Comparison of ENCODE assay signal across 1 cellular context in the genomic region with DNA sequence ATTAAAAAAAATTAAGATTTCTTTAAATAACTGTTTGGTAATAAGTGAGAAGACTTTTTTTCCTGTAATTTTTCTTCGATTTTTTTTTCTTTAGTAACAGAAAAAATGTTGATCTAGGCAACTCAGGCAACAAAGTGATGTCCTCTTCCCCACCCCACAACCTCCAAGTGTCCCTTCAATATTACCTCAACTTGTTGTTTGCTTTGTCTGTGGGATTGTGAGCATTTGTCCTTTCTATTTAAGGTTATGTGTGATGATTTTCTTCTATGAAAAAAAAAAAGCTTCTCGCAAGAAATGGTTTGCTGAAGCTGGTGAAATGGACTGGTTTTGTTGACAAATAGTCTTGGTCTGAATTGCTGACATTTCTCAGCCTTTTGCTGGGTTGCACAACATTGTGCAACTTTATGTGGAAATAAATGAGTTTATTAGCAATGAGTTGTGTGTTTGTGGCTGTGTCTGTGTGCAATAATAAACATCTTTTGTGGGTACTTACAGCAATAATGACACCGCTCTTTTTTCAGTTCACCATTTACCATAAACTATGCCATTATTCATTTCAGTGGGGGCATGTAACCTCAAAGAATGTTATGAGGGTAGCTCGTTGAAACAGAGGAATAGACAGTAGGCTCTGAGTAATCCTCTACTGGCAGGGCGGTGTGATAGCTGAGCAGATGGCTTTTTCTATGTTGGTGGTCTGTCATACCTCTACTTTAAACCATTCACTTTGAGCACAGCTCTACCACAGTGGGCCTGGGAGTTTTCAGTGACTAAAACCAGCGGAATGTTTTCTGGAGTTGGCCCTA.
TF ChIP-seq lines count a peak whose summit lies in the region.

No MANE protein-coding gene starts in this region.

TF ChIP-seq in SK-N-SH, 30 proteins besides CTCF, POLR2A, EP300 and RAD21 (continued from another document):
- TF ChIP-seq, protein P1, sequence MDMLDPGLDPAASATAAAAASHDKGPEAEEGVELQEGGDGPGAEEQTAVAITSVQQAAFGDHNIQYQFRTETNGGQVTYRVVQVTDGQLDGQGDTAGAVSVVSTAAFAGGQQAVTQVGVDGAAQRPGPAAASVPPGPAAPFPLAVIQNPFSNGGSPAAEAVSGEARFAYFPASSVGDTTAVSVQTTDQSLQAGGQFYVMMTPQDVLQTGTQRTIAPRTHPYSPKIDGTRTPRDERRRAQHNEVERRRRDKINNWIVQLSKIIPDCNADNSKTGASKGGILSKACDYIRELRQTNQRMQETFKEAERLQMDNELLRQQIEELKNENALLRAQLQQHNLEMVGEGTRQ (IDR thresholded peaks at IDR 0.05; ENCODE audit: borderline replicate concordance, low read depth, low read length), result no peak
- TF ChIP-seq, protein P2, sequence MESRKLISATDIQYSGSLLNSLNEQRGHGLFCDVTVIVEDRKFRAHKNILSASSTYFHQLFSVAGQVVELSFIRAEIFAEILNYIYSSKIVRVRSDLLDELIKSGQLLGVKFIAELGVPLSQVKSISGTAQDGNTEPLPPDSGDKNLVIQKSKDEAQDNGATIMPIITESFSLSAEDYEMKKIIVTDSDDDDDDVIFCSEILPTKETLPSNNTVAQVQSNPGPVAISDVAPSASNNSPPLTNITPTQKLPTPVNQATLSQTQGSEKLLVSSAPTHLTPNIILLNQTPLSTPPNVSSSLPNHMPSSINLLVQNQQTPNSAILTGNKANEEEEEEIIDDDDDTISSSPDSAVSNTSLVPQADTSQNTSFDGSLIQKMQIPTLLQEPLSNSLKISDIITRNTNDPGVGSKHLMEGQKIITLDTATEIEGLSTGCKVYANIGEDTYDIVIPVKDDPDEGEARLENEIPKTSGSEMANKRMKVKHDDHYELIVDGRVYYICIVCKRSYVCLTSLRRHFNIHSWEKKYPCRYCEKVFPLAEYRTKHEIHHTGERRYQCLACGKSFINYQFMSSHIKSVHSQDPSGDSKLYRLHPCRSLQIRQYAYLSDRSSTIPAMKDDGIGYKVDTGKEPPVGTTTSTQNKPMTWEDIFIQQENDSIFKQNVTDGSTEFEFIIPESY (IDR thresholded peaks at IDR 0.05; ENCODE audit: borderline replicate concordance, low read depth), result 0 out of 2 replicates have a peak, but pooled peaks have one; percentile 24
- no peak for TF ChIP-seq RCOR1 (IDR thresholded peaks at IDR 0.05; ENCODE audit: low read length)
- 0 out of 2 replicates have a peak, but pooled peaks have one; percentile 11 for TF ChIP-seq TEAD4 (IDR thresholded peaks at IDR 0.05; ENCODE audit: borderline replicate concordance, insufficient read depth)
